8 cellular contexts compared by ENCODE assay signal in the genomic region with DNA sequence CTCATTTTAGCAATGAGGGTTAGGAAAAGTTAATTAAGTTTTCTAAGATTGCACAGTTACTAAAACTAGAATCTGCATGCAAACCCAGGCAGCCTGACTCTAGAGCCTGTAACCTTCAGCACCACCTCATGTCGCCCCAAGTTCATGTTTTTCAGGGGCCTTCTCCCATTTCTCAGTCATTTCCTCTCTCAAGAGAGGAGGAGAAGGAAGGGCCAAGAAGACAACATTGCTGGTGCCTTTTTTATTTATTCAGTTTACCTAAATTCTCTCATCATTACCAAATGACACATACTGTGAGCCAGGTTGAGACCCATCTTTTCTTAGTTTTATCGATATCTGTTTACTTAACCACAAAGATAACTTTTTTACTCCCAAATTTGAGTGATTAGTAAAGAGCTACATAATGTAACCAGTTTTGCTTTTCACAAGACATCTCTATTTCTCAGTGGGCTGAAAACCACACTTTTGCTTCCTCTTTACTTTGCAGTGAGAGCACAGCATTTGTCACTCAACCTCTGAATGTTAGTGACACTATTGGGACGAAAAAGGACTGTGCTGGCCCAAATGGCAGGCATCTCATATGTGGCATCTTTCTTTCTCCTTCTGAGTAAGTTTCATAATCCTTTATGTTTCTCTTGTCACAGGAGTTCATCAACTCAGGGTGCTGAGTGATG. TPM values are rescaled to one million over a fixed set of nuclear protein-coding genes. Genes with fewer than 3 reads are reported as not detected.
DNase-seq lines count a peak whose midpoint lies in the region; ATAC-seq and TF ChIP-seq lines count a peak whose summit lies in the region.

A gene with protein sequence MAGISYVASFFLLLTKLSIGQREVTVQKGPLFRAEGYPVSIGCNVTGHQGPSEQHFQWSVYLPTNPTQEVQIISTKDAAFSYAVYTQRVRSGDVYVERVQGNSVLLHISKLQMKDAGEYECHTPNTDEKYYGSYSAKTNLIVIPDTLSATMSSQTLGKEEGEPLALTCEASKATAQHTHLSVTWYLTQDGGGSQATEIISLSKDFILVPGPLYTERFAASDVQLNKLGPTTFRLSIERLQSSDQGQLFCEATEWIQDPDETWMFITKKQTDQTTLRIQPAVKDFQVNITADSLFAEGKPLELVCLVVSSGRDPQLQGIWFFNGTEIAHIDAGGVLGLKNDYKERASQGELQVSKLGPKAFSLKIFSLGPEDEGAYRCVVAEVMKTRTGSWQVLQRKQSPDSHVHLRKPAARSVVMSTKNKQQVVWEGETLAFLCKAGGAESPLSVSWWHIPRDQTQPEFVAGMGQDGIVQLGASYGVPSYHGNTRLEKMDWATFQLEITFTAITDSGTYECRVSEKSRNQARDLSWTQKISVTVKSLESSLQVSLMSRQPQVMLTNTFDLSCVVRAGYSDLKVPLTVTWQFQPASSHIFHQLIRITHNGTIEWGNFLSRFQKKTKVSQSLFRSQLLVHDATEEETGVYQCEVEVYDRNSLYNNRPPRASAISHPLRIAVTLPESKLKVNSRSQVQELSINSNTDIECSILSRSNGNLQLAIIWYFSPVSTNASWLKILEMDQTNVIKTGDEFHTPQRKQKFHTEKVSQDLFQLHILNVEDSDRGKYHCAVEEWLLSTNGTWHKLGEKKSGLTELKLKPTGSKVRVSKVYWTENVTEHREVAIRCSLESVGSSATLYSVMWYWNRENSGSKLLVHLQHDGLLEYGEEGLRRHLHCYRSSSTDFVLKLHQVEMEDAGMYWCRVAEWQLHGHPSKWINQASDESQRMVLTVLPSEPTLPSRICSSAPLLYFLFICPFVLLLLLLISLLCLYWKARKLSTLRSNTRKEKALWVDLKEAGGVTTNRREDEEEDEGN (plus strand): TSS at position 507 of the 674 bp plus-strand sequence. CDS start 58 bp downstream, at position 565.

- H3K56ac ChIP-seq in H9 (ENCODE audit: insufficient read length, low read depth, low read length) = no peak within 1 kb of the TSS

- no peak within 1 kb of the TSS for H3K4me2 ChIP-seq in H9 (ENCODE audit: insufficient read depth, insufficient read length, low read length)

- intact Hi-C loops in CD8-positive, alpha-beta T cell (cut with DNase I, micrococcal nuclease) = loop anchor here (2.0 to 10.0 kb wide), 3 partner anchors 49 to 234 kb away; partner anchors contain the start of gene TRIM45 (in 1 of the 2)

- H2BK20ac ChIP-seq in H9 (ENCODE audit: low read depth, low read length, poor library complexity, severe bottlenecking) = no peak within 1 kb of the TSS

- peak; percentile 65 for ATAC-seq in CD8-positive, alpha-beta T cell
- ATAC-seq in GM19452 (IDR thresholded peaks at IDR 0.05; ENCODE audit: unreplicated experiment) (peak; percentile 94), HG03354 (IDR thresholded peaks at IDR 0.05; ENCODE audit: poor library complexity, severe bottlenecking, unreplicated experiment) (peak; percentile 92), esophagus mucosa (no peak)
- peak; percentile 96 to 97 for ATAC-seq in activated naive CD4-positive, alpha-beta T cell treated with anti-CD3 and anti-CD28 coated beads, Interleukin-2, amount 50 U/mL, for 72 hours

- H4K5ac ChIP-seq in H9 (ENCODE audit: insufficient read length, low read depth, low read length) = no peak within 1 kb of the TSS

- peaks cover 56% of the 10 kb centered on the region for H3K4me1 ChIP-seq in CD8-positive, alpha-beta T cell (ENCODE audit: insufficient read depth, low read length)
- H3K4me1 ChIP-seq in H9 (ENCODE audit: insufficient read depth, low read length) = peaks cover 5% of the 10 kb centered on the region; the same call in 1 of the 2 replicates

- no peaks in the 10 kb centered on the region for H3K23me2 ChIP-seq in H9 (ENCODE audit: insufficient read length, low read depth, low read length, poor library complexity, severe bottlenecking)

- peaks cover 63% of the 10 kb centered on the region for H3K4me1 Mint-ChIP-seq in CD8-positive, alpha-beta T cell (ENCODE audit: low read depth)
- H3K4me1 Mint-ChIP-seq in H9 = peaks cover 17 to 22% of the 10 kb centered on the region in 2 experiments

- no peaks in the 10 kb centered on the region for H3K36me3 ChIP-seq in CD8-positive, alpha-beta T cell (ENCODE audit: insufficient read depth, low read length)

- WGBS in H9 (ENCODE audit: extremely low coverage, insufficient read length, low lambda C conversion rate) = no CpG with 5 or more reads among the region's 3 CpGs

- H3K4me3 ChIP-seq in CD8-positive, alpha-beta T cell (ENCODE audit: low read depth, low read length) = no peak within 1 kb of the TSS

- no peak within 1 kb of the TSS for H3K9ac ChIP-seq in H9 (ENCODE audit: extremely low read depth, insufficient read length, low read length)

- H3K18ac ChIP-seq in H9 (ENCODE audit: insufficient read length, low read depth, low read length) = no peak within 1 kb of the TSS

- H3K23ac ChIP-seq in H9 (ENCODE audit: insufficient read length, low read depth, low read length) = no peak within 1 kb of the TSS

- H3T11ph ChIP-seq in H9 (ENCODE audit: low read length) = no peak within 1 kb of the TSS

- H3K27ac ChIP-seq in CD8-positive, alpha-beta T cell (ENCODE audit: low read depth, low read length) = peak within 1 kb of the TSS; percentile 2
- H3K27ac ChIP-seq in H9 (ENCODE audit: insufficient read length, low read depth, low read length) = no peak within 1 kb of the TSS

- H3K4me3 Mint-ChIP-seq in CD8-positive, alpha-beta T cell = peak within 1 kb of the TSS; percentile 72
- no peak within 1 kb of the TSS for H3K4me3 Mint-ChIP-seq in H9

- TF ChIP-seq CTCF in CD8-positive, alpha-beta T cell (IDR thresholded peaks at IDR 0.05) = no peak
- no peak for TF ChIP-seq CTCF in H9 (conservative IDR thresholded peaks at IDR 0.05)

- no peak within 1 kb of the TSS for H4K8ac ChIP-seq in H9 (replicated peaks; ENCODE audit: insufficient read length, low read depth, low read length)

- no peak within 1 kb of the TSS for H3K14ac ChIP-seq in H9 (ENCODE audit: insufficient read depth, low read length)

- H3K4ac ChIP-seq in H9 (ENCODE audit: low read depth, low read length) = no peak within 1 kb of the TSS

- no peak within 1 kb of the TSS for H2AK5ac ChIP-seq in H9 (ENCODE audit: insufficient read length, low read length)

- H4K20me1 ChIP-seq in H9 (ENCODE audit: control insufficient read depth, insufficient read depth, insufficient read length) = no peaks in the 10 kb centered on the region

- H3K9me3 Mint-ChIP-seq in CD8-positive, alpha-beta T cell = no peaks in the 10 kb centered on the region
- H3K9me3 Mint-ChIP-seq in activated naive CD4-positive, alpha-beta T cell treated with anti-CD3 and anti-CD28 coated beads, Interleukin-2, amount 50 U/mL, for 72 hours = peaks cover 4 to 10% of the 10 kb centered on the region in 2 donors
- no peaks in the 10 kb centered on the region for H3K9me3 Mint-ChIP-seq in H9

- H2BK120ac ChIP-seq in H9 (ENCODE audit: low read depth, low read length, poor library complexity, severe bottlenecking) = no peak within 1 kb of the TSS

- no peaks in the 10 kb centered on the region for H3K27me3 Mint-ChIP-seq in CD8-positive, alpha-beta T cell (ENCODE audit: low read depth)
- no peaks in the 10 kb centered on the region for H3K27me3 Mint-ChIP-seq in H9 (ENCODE audit: low read depth)

- no peaks in the 10 kb centered on the region for H3K9me3 ChIP-seq in CD8-positive, alpha-beta T cell (ENCODE audit: low read length)
- no peaks in the 10 kb centered on the region for H3K9me3 ChIP-seq in H9 (ENCODE audit: control insufficient read depth, low read depth, low read length)

- no peaks in the 10 kb centered on the region for H3K79me2 ChIP-seq in H9 (ENCODE audit: insufficient read depth, low read length)

- peak within 1 kb of the TSS; percentile 88 for H3K27ac Mint-ChIP-seq in CD8-positive, alpha-beta T cell
- H3K27ac Mint-ChIP-seq in activated naive CD4-positive, alpha-beta T cell treated with anti-CD3 and anti-CD28 coated beads, Interleukin-2, amount 50 U/mL, for 72 hours = peak within 1 kb of the TSS; percentile 68 to 73
- H3K27ac Mint-ChIP-seq in H9 = no peak within 1 kb of the TSS

- H2BK12ac ChIP-seq in H9 (ENCODE audit: insufficient read length, low read depth, low read length) = no peak within 1 kb of the TSS

- no peak within 1 kb of the TSS for H2BK15ac ChIP-seq in H9 (ENCODE audit: low read depth, low read length)

- no peak within 1 kb of the TSS for H2BK5ac ChIP-seq in H9 (ENCODE audit: insufficient read length, low read length)

- POLR2A ChIA-PET in CD8-positive, alpha-beta T cell (lab: Charles Lee) = interaction anchor here (1.2 to 3.7 kb wide), 4 partner anchors 8 to 123 kb away, joined by 3 to 15 read pairs (median 4); no protein-coding TSS in a partner anchor

- CTCF ChIA-PET in CD8-positive, alpha-beta T cell (lab: Charles Lee) = interaction anchor here (1.0 to 1.3 kb wide), 5 partner anchors 9 to 148 kb away, joined by 3 read pairs; no protein-coding TSS in a partner anchor

- no peak within 1 kb of the TSS for H4K91ac ChIP-seq in H9 (ENCODE audit: insufficient read length, low read depth, low read length)

- no peaks in the 10 kb centered on the region for H3K79me1 ChIP-seq in H9 (ENCODE audit: insufficient read depth, low read depth, low read length, poor library complexity, severe bottlenecking)

- DNase-seq in CD8-positive, alpha-beta T cell = no peak
- peak in 1 of 2 donors; percentile 53 for DNase-seq in activated naive CD4-positive, alpha-beta T cell treated with anti-CD3 and anti-CD28 coated beads, Interleukin-2, amount 50 U/mL, for 72 hours (ENCODE audit: low spot score in 2 of 2)
- no peak for DNase-seq in NCI-H1105 (lab: John Stamatoyannopoulos, UW)
- DNase-seq in cortex of kidney (lab: John Stamatoyannopoulos, UW) = no peak
- DNase-seq in H9 = no peak

- no peak within 1 kb of the TSS for H2AFZ ChIP-seq in H9 (ENCODE audit: low read length)

- H3K27me3 ChIP-seq in CD8-positive, alpha-beta T cell (ENCODE audit: insufficient read depth, low read length) = no peaks in the 10 kb centered on the region
- H3K27me3 ChIP-seq in H9 (ENCODE audit: insufficient read depth, low read length) = no peaks in the 10 kb centered on the region; the same call in 1 of the 2 replicates

- H3K36me3 Mint-ChIP-seq in CD8-positive, alpha-beta T cell = no peaks in the 10 kb centered on the region
- H3K36me3 Mint-ChIP-seq in activated naive CD4-positive, alpha-beta T cell treated with anti-CD3 and anti-CD28 coated beads, Interleukin-2, amount 50 U/mL, for 72 hours = peaks cover 6 to 7% of the 10 kb centered on the region in 2 donors
- H3K36me3 Mint-ChIP-seq in H9 (ENCODE audit: insufficient read depth in 1 of 3, low read depth in 3 of 3) = no peaks in the 10 kb centered on the region

RNA-seq across cellular contexts. Expression of the gene that starts here (rescaled TPM):
- 1 to 10 TPM; 3.7 to 4.4 TPM for total RNA-seq in CD8-positive, alpha-beta T cell
- 1 to 10 TPM in 1 of 2 donors, under 1 TPM in 1; 0.09 to 1.3 TPM for total RNA-seq in activated naive CD4-positive, alpha-beta T cell treated with anti-CD3 and anti-CD28 coated beads, Interleukin-2, amount 50 U/mL, for 72 hours
- total RNA-seq in esophagus mucosa (1.5 TPM), H9 (2021) (1.5 and 1.8 TPM in 2 replicates)

Comparison
In these comparisons a context has a peak if more than half of its experiments do, and no peak if none do; other contexts are left out.
1. H3K27ac Mint-ChIP-seq: peak in CD8-positive, alpha-beta T cell (single experiment) and activated naive CD4-positive, alpha-beta T cell treated with anti-CD3 and anti-CD28 coated beads, Interleukin-2, amount 50 U/mL, for 72 hours (2 of 2); none in H9 (0 of 3).